ENCODE assay signal across 35 cellular contexts in genomic region chr10:122311051-122311410, GRCh38. TPM values are rescaled to one million over a fixed set of nuclear protein-coding genes. Genes with fewer than 3 reads are reported as not detected.
DNase-seq lines count a peak whose midpoint lies in the region; ATAC-seq, FAIRE-seq and TF ChIP-seq lines count a peak whose summit lies in the region.
"Had no signal": no experiment of that assay in that cellular context is flagged by ENCODE, and none has a peak within 500 bp of the region (broad histone marks: within the 10 kb centered on the region; RNA-seq: fewer than 3 reads in every experiment).

No MANE protein-coding gene starts in this region.

- no peak for FAIRE-seq in endothelial cell of umbilical vein (lab: Jason Lieb, UNC)
- FAIRE-seq: bronchial epithelial cell, colon, GM12892, islet of Langerhans had no signal

- H3K9ac ChIP-seq in endothelial cell of umbilical vein (replicated peaks; ENCODE audit: extremely low read depth, insufficient read depth, low read length), result peak overlapping the region; percentile 68
- no peak overlapping the region for H3K9ac ChIP-seq in muscle layer of colon (ENCODE audit: low read length)
- H3K9ac ChIP-seq in stomach smooth muscle (ENCODE audit: low read length in 2 of 2), result peak overlapping the region in 1 of 2 donors; percentile 28
- H3K9ac ChIP-seq: BLaER1 treated with 17β-estradiol and CSF1 and Interleukin-3, amounts not matched to agents 10 nM and 100 nM had no signal

- H2AFZ ChIP-seq in endothelial cell of umbilical vein (ENCODE audit: low read depth, low read length), result peak overlapping the region; percentile 47

- DNase-seq in Peyer's patch, result no peak
- no peak for DNase-seq in endothelial cell of umbilical vein (ENCODE audit: low read depth, low spot score)
- DNase-seq in NCI-H2227 treated with DMSO at 0.1 percent for 48 hours (lab: John Stamatoyannopoulos, UW), result no peak
- DNase-seq in medulla oblongata (ENCODE audit: extremely low spot score), result no peak
- DNase-seq: activated CD4-positive, alpha-beta T cell treated with anti-CD3 and anti-CD28 coated beads for 48 hours; activated effector memory CD4-positive, alpha-beta T cell treated with Interleukin-2 at 50 U/mL for 16 hours; activated T-cell treated with anti-CD3 and anti-CD28 coated beads, Interleukin-2, amount 50 U/mL, for 1 hour; amygdala; effector memory CD4-positive, alpha-beta T cell; glutamatergic neuron; H9; Karpas-422; left ventricle myocardium inferior; midbrain; NCI-H1417 treated with DMSO at 0.1 percent for 48 hours; NCI-H748 treated with DMSO at 0.1 percent for 48 hours; stimulated activated CD4-positive, alpha-beta T cell treated with anti-CD3 and anti-CD28 coated beads, Interleukin-4, amount 100 ng/mL, for 1 hour; T1000; tibial artery; WERI-Rb-1 had no signal

- H3K4me2 ChIP-seq in endothelial cell of umbilical vein (ENCODE audit: insufficient read depth, low read length), result peak overlapping the region; percentile 47
- H3K4me2 ChIP-seq: BLaER1 treated with 17β-estradiol and CSF1 and Interleukin-3, amounts not matched to agents 10 nM and 100 nM had no signal

- H3K4me1 ChIP-seq in Peyer's patch (peaks cover 0 to 37% (median 8%) of the 10 kb centered on the region in 4 donors), endothelial cell of umbilical vein (ENCODE audit: control insufficient read depth, extremely low read depth, insufficient read depth, low read length) (peaks cover 44% of the 10 kb centered on the region), muscle layer of colon (ENCODE audit: insufficient read depth, low read length) (peaks cover 29% of the 10 kb centered on the region), stomach smooth muscle (ENCODE audit: control insufficient read depth, insufficient read depth, low read length) (peaks cover 37% of the 10 kb centered on the region)

- no peaks in the 10 kb centered on the region for H3K79me2 ChIP-seq in endothelial cell of umbilical vein (ENCODE audit: control insufficient read depth, insufficient read depth, low read length)

- H3K9me3 ChIP-seq in Peyer's patch (no peaks in the 10 kb centered on the region), endothelial cell of umbilical vein (replicated peaks; ENCODE audit: control insufficient read depth, insufficient read depth, low read length) (no peaks in the 10 kb centered on the region), muscle layer of colon (ENCODE audit: low read length) (no peaks in the 10 kb centered on the region), stomach smooth muscle (ENCODE audit: control insufficient read depth in 2 of 2, low read length in 2 of 2) (no peaks in the 10 kb centered on the region)
- H3K9me3 ChIP-seq: SJSA1, tibial artery had no signal

- POLR2A ChIA-PET in endothelial cell of umbilical vein (lab: Charles Lee), result interaction anchor here (0.9 to 1.8 kb wide), 3 partner anchors 12 to 163 kb away, joined by 3 to 7 read pairs (median 5); partner anchors contain the start of gene PLEKHA1

- intact Hi-C loops in endothelial cell of umbilical vein (cut with micrococcal nuclease), result loop anchor here (2.0 kb wide), 1 partner anchor 32 kb away; no protein-coding TSS in a partner anchor

- no peaks in the 10 kb centered on the region for H3K9me1 ChIP-seq in endothelial cell of umbilical vein (replicated peaks; ENCODE audit: control insufficient read depth, extremely low read depth, insufficient read depth, low read length)

- no peak for TF ChIP-seq POLR2A in Peyer's patch (IDR thresholded peaks at IDR 0.05)
- TF ChIP-seq POLR2A in endothelial cell of umbilical vein (IDR thresholded peaks at IDR 0.05; ENCODE audit: low read depth, low read length), result no peak

- TSS peak; percentile 61 for BruUV-seq in endothelial cell of umbilical vein (replicated peaks; lab: Mats Ljungman, UMichigan)

- H3K27ac ChIP-seq in Peyer's patch (peak overlapping the region in 3 of 4 donors; percentile 42 to 86 (median 82)), endothelial cell of umbilical vein (ENCODE audit: insufficient read depth, low read depth, low read length) (peak overlapping the region; percentile 93), muscle layer of colon (ENCODE audit: low read depth, low read length) (peak overlapping the region; percentile 27), stomach smooth muscle (ENCODE audit: low read length) (peak overlapping the region; percentile 94)
- H3K27ac ChIP-seq: BLaER1 treated with 17β-estradiol and CSF1 and Interleukin-3, amounts not matched to agents 10 nM and 100 nM; SJSA1; WERI-Rb-1 had no signal

- H3K27me3 ChIP-seq in Peyer's patch (no peaks in the 10 kb centered on the region), endothelial cell of umbilical vein (ENCODE audit: control insufficient read depth in 2 of 2, insufficient read depth in 2 of 2, low read length in 2 of 2) (no peaks in the 10 kb centered on the region), muscle layer of colon (ENCODE audit: control insufficient read depth in 1 of 2, insufficient read depth in 2 of 2, low read length in 2 of 2) (no peaks in the 10 kb centered on the region), stomach smooth muscle (ENCODE audit: control insufficient read depth in 1 of 2, insufficient read depth in 2 of 2, low read length in 2 of 2) (no peaks in the 10 kb centered on the region)
- H3K27me3 ChIP-seq: BLaER1 treated with 17β-estradiol and CSF1 and Interleukin-3, amounts not matched to agents 10 nM and 100 nM; SJSA1; tibial artery had no signal

- H4K20me1 ChIP-seq in endothelial cell of umbilical vein (replicated peaks; ENCODE audit: control insufficient read depth, extremely low read depth, insufficient read depth, low read length), result no peaks in the 10 kb centered on the region
- H4K20me1 ChIP-seq: BLaER1 treated with 17β-estradiol and CSF1 and Interleukin-3, amounts not matched to agents 10 nM and 100 nM had no signal

- H3K4me3 ChIP-seq in Peyer's patch (no peak overlapping the region), endothelial cell of umbilical vein (replicated peaks in 1 of 3; ENCODE audit: insufficient read depth in 1 of 3, low read depth in 1 of 3, low read length in 3 of 3) (no peak overlapping the region), muscle layer of colon (ENCODE audit: low read depth in 1 of 2, low read length in 2 of 2) (no peak overlapping the region), stomach smooth muscle (ENCODE audit: low read length in 2 of 2) (no peak overlapping the region)
- H3K4me3 ChIP-seq: BLaER1 treated with 17β-estradiol and CSF1 and Interleukin-3, amounts not matched to agents 10 nM and 100 nM; left ventricle myocardium inferior; SJSA1; tibial artery had no signal

- TF ChIP-seq CTCF in Peyer's patch (IDR thresholded peaks at IDR 0.05) (no peak), endothelial cell of umbilical vein (IDR thresholded peaks at IDR 0.05; ENCODE audit: extremely low read depth in 1 of 2, insufficient read depth in 1 of 2, low read depth in 1 of 2, low read length in 2 of 2) (no peak)

- H3K36me3 ChIP-seq in Peyer's patch, result no peaks in the 10 kb centered on the region
- H3K36me3 ChIP-seq in endothelial cell of umbilical vein (ENCODE audit: control insufficient read depth in 2 of 2, extremely low read depth in 1 of 2, insufficient read depth in 2 of 2, low read length in 2 of 2), result no peaks in the 10 kb centered on the region
- H3K36me3 ChIP-seq in muscle layer of colon (ENCODE audit: insufficient read depth, low read length), result no peaks in the 10 kb centered on the region
- no peaks in the 10 kb centered on the region for H3K36me3 ChIP-seq in stomach smooth muscle (ENCODE audit: control insufficient read depth in 2 of 2, insufficient read depth in 2 of 2, low read length in 2 of 2)
- H3K36me3 ChIP-seq: BLaER1 treated with 17β-estradiol and CSF1 and Interleukin-3, amounts not matched to agents 10 nM and 100 nM; left ventricle myocardium inferior; SJSA1; tibial artery; WERI-Rb-1 had no signal

- ATAC-seq in GM21717 (IDR thresholded peaks at IDR 0.05; ENCODE audit: unreplicated experiment), result no peak
- ATAC-seq in HG02973 (IDR thresholded peaks at IDR 0.05; ENCODE audit: unreplicated experiment), result no peak
- ATAC-seq: activated naive CD4-positive, alpha-beta T cell treated with anti-CD3 and anti-CD28 coated beads, Interleukin-2, amount 50 U/mL, for 72 hours; sciatic nerve had no signal

- dilution Hi-C loops in endothelial cell of umbilical vein (cut with MboI; ENCODE audit: extremely low pct_ligation_motif_present, low sequenced_read_pairs), result no loop called here

- CTCF ChIA-PET in endothelial cell of umbilical vein (lab: Charles Lee), result interaction anchor here (0.9 to 5.9 kb wide), 9 partner anchors 12 to 254 kb away, joined by 3 to 76 read pairs (median 4); partner anchors contain the start of gene PLEKHA1

TF ChIP-seq in endothelial cell of umbilical vein, 7 proteins besides CTCF, POLR2A, EP300 and RAD21:
- TF ChIP-seq POLR2AphosphoS5 (IDR thresholded peaks at IDR 0.05; ENCODE audit: insufficient read depth, low read depth, low read length), result no peak
- TF ChIP-seq EZH2 (IDR thresholded peaks at IDR 0.05; ENCODE audit: borderline replicate concordance, low read depth, low read length, severe bottlenecking), result no peak
- TF ChIP-seq, protein P1, sequence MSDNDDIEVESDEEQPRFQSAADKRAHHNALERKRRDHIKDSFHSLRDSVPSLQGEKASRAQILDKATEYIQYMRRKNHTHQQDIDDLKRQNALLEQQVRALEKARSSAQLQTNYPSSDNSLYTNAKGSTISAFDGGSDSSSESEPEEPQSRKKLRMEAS (IDR thresholded peaks at IDR 0.05; ENCODE audit: insufficient read depth, insufficient read length), result no peak
- no peak for TF ChIP-seq MYC (IDR thresholded peaks at IDR 0.05; ENCODE audit: low read depth, low read length)
- TF ChIP-seq GATA2 (IDR thresholded peaks at IDR 0.05; ENCODE audit: insufficient read depth, insufficient read length, low read depth, low read length), result no peak
- no peak for TF ChIP-seq FOS (IDR thresholded peaks at IDR 0.05; ENCODE audit: borderline replicate concordance, insufficient read depth, low read length)
- no peak for TF ChIP-seq JUN (IDR thresholded peaks at IDR 0.05; ENCODE audit: borderline replicate concordance, insufficient read depth, insufficient read length, low read depth)

RNA-seq across cellular contexts. Expression of gene BTBD16, which starts 39.9 kb away (rescaled TPM):
- total RNA-seq in Peyer's patch (not detected), endothelial cell of umbilical vein (0.78 TPM in 1 of 2 replicates, not detected in the other)
- 0.04 and 0.06 TPM in 2 replicates for polyA plus RNA-seq in endothelial cell of umbilical vein
- polyA plus RNA-seq in endothelial cell of umbilical vein (2011; cell fraction: cytosol; rRNA removed), result 0.11 and 0.13 TPM in 2 replicates
- 0.42 and 0.49 TPM in 2 replicates for polyA plus RNA-seq in endothelial cell of umbilical vein (2011; cell fraction: nucleus; rRNA removed)
- 0.18 TPM in 1 of 2 replicates, not detected in the other for polyA plus RNA-seq in endothelial cell of umbilical vein (2012)
- polyA minus RNA-seq in endothelial cell of umbilical vein, result not detected in 2 replicates
- polyA minus RNA-seq in endothelial cell of umbilical vein (2011; cell fraction: cytosol; rRNA and poly(A)+ RNA removed), result not detected
- polyA minus RNA-seq in endothelial cell of umbilical vein (2011; cell fraction: nucleus; rRNA and poly(A)+ RNA removed), result not detected in 2 replicates
- total RNA-seq: activated CD8-positive, alpha-beta memory T cell treated with anti-CD3 and anti-CD28 coated beads for 36 hours; activated naive CD4-positive, alpha-beta T cell treated with anti-CD3 and anti-CD28 coated beads, Interleukin-2, amount 50 U/mL, for 72 hours; G401; H9; left ventricle myocardium inferior; neural crest cell; SJSA1 had no signal

Comparison
In these comparisons a context has a peak if more than half of its experiments do, and no peak if none do; other contexts are left out.
1. H3K27ac ChIP-seq: peak in every context shown above with its lines; median percentile 94 in stomach smooth muscle; 93 in endothelial cell of umbilical vein; 82 in Peyer's patch; 27 in muscle layer of colon.